9 cellular contexts compared by ENCODE assay signal in genomic region chr11:57321388-57321995, GRCh38. TPM values are rescaled to one million over a fixed set of nuclear protein-coding genes. Genes with fewer than 3 reads are reported as not detected.
DNase-seq lines count a peak whose midpoint lies in the region; ATAC-seq and TF ChIP-seq lines count a peak whose summit lies in the region.
"Had no signal": no experiment of that assay in that cellular context is flagged by ENCODE, and none has a peak within 500 bp of the region (broad histone marks: within the 10 kb centered on the region; RNA-seq: fewer than 3 reads in every experiment).

No MANE protein-coding gene starts in this region.

- intact Hi-C loops in ovary (cut with DNase I): loop anchor here in 2 of 4 donors (10.0 kb wide), 2 partner anchors 323 to 333 kb away; partner anchors contain the start of genes CLP1 (in 1 of the 2) and YPEL4 (in 1 of the 2)

- H3K27ac ChIP-seq in CD4-positive, CD25-positive, alpha-beta regulatory T cell (ENCODE audit: insufficient read depth, low read length, poor library complexity, severe bottlenecking): no peak overlapping the region
- H3K27ac ChIP-seq in ovary: peak overlapping the region in 1 of 2 donors; percentile 94
- no peak overlapping the region for H3K27ac ChIP-seq in SJCRH30

- 7 to 8% (median 7%) methylated on average over 5 of the region's 5 CpGs for WGBS in ovary, 3 donors

- TF ChIP-seq CTCF in epithelial cell of proximal tubule (conservative IDR thresholded peaks at IDR 0.05; ENCODE audit: low read depth, low read length): no peak
- TF ChIP-seq CTCF in ovary (IDR thresholded peaks at IDR 0.05): no peak

- H3K4me1 ChIP-seq in CD4-positive, CD25-positive, alpha-beta regulatory T cell (ENCODE audit: control insufficient read depth, insufficient read depth, low read length, poor library complexity, severe bottlenecking): peaks cover 19% of the 10 kb centered on the region
- H3K4me1 ChIP-seq in NT2/D1 (ENCODE audit: insufficient read depth, insufficient read length): peaks cover 20% of the 10 kb centered on the region
- peaks cover 35% of the 10 kb centered on the region for H3K4me1 ChIP-seq in ovary (ENCODE audit: insufficient read depth)
- peaks cover 22% of the 10 kb centered on the region for H3K4me1 ChIP-seq in SJCRH30

- H3K27ac Mint-ChIP-seq in CD4-positive, CD25-positive, alpha-beta regulatory T cell: peak overlapping the region in 2 of 3 donors; percentile 36 to 82

- H3K9ac ChIP-seq in NT2/D1 (ENCODE audit: insufficient read length, low read depth): peak overlapping the region; percentile 70

- H3K4me3 Mint-ChIP-seq in CD4-positive, CD25-positive, alpha-beta regulatory T cell: peak overlapping the region in 2 of 4 donors; percentile 4 to 73

- H3K4me1 Mint-ChIP-seq in CD4-positive, CD25-positive, alpha-beta regulatory T cell: peaks cover 0 to 47% (median 25%) of the 10 kb centered on the region in 4 donors

- no peaks in the 10 kb centered on the region for H3K9me3 Mint-ChIP-seq in CD4-positive, CD25-positive, alpha-beta regulatory T cell

- no peak for ATAC-seq in CD4-positive, CD25-positive, alpha-beta regulatory T cell (ENCODE audit: low read depth in 2 of 2)
- ATAC-seq in GM19455 (IDR thresholded peaks at IDR 0.05; ENCODE audit: unreplicated experiment): no peak
- no peak for ATAC-seq in HG02973 (IDR thresholded peaks at IDR 0.05; ENCODE audit: unreplicated experiment)

- no peak for DNase-seq in CD4-positive, CD25-positive, alpha-beta regulatory T cell
- DNase-seq in NT2/D1 (ENCODE audit: low read depth, low spot score) (no peak), epithelial cell of proximal tubule (ENCODE audit: low read depth) (no peak), ovary (peak in 4 of 5 donors; percentile 39 to 72 (median 63)), SJCRH30 (no peak), SW480 (ENCODE audit: low spot score) (no peak)
- DNase-seq: central memory CD4-positive, alpha-beta T cell had no signal

- no peaks in the 10 kb centered on the region for H3K27me3 ChIP-seq in CD4-positive, CD25-positive, alpha-beta regulatory T cell (ENCODE audit: control insufficient read depth, insufficient read depth, low read length)
- no peaks in the 10 kb centered on the region for H3K27me3 ChIP-seq in NT2/D1 (ENCODE audit: insufficient read depth, insufficient read length)
- no peaks in the 10 kb centered on the region for H3K27me3 ChIP-seq in ovary
- no peaks in the 10 kb centered on the region for H3K27me3 ChIP-seq in SJCRH30

- H3K9me3 ChIP-seq in CD4-positive, CD25-positive, alpha-beta regulatory T cell (ENCODE audit: control insufficient read depth in 2 of 2, low read length in 2 of 2): no peaks in the 10 kb centered on the region
- H3K9me3 ChIP-seq in NT2/D1 (ENCODE audit: insufficient read depth, low read length) (no peaks in the 10 kb centered on the region), ovary (no peaks in the 10 kb centered on the region), SJCRH30 (replicated peaks) (no peaks in the 10 kb centered on the region)

- no peaks in the 10 kb centered on the region for H3K36me3 ChIP-seq in CD4-positive, CD25-positive, alpha-beta regulatory T cell (ENCODE audit: control insufficient read depth, insufficient read depth, low read length)
- H3K36me3 ChIP-seq in NT2/D1 (ENCODE audit: insufficient read depth, insufficient read length, low read length) (peaks cover 59% of the 10 kb centered on the region), ovary (no peaks in the 10 kb centered on the region), SJCRH30 (peaks cover 28% of the 10 kb centered on the region)

- no peaks in the 10 kb centered on the region for H3K27me3 Mint-ChIP-seq in CD4-positive, CD25-positive, alpha-beta regulatory T cell

- TF ChIP-seq EP300 in ovary (IDR thresholded peaks at IDR 0.05): no peak

- no peak for TF ChIP-seq POLR2A in ovary (IDR thresholded peaks at IDR 0.05)

- H3K36me3 Mint-ChIP-seq in CD4-positive, CD25-positive, alpha-beta regulatory T cell: peaks cover 12% of the 10 kb centered on the region

- no peak overlapping the region for H3K4me3 ChIP-seq in CD4-positive, CD25-positive, alpha-beta regulatory T cell (ENCODE audit: low read depth, low read length)
- H3K4me3 ChIP-seq in NT2/D1 (ENCODE audit: insufficient read length, low read depth) (no peak overlapping the region), epithelial cell of proximal tubule (ENCODE audit: low read depth, low read length) (peak overlapping the region; percentile 94), ovary (peak overlapping the region; percentile 63), SJCRH30 (no peak overlapping the region)

RNA-seq across cellular contexts. Expression of gene TNKS1BP1, which starts 3.3 kb away (rescaled TPM):
- total RNA-seq in CD4-positive, CD25-positive, alpha-beta regulatory T cell: 16.3 TPM
- 1 to 10 TPM; 1.5 to 4.5 (median 2.0) TPM for polyA plus RNA-seq in CD4-positive, CD25-positive, alpha-beta regulatory T cell
- total RNA-seq in epithelial cell of proximal tubule (65.4 and 66.3 TPM in 2 replicates), ovary (100 to 1,000 TPM in 5 of 7 donors, 10 to 100 TPM in 2; 45.2 to 230 (median 149) TPM)
- polyA plus RNA-seq in ovary: 10 to 100 TPM; 88.5 to 93.9 TPM
- total RNA-seq in SJCRH30 (2014; rRNA removed; shearing (Covaris generic)): 53.5 and 70.9 TPM in 2 replicates

RNA-seq across cellular contexts. Expression of gene SSRP1, which starts 14.2 kb away (rescaled TPM):
- 54.6 TPM for total RNA-seq in CD4-positive, CD25-positive, alpha-beta regulatory T cell
- 10 to 100 TPM; 20.5 to 29.5 (median 27.2) TPM for polyA plus RNA-seq in CD4-positive, CD25-positive, alpha-beta regulatory T cell
- total RNA-seq in epithelial cell of proximal tubule (141 and 218 TPM in 2 replicates), ovary (100 to 1,000 TPM in 1 of 7 donors, 10 to 100 TPM in 6; 43.3 to 105 (median 87.7) TPM)
- polyA plus RNA-seq in ovary: 100 to 1,000 TPM in 1 of 2 donors, 10 to 100 TPM in 1; 78.6 to 134 TPM
- total RNA-seq in SJCRH30 (2014; rRNA removed; shearing (Covaris generic)): 248 and 249 TPM in 2 replicates

RNA-seq across cellular contexts. Expression of gene P2RX3, which starts 16.7 kb away (rescaled TPM):
- not detected for total RNA-seq in CD4-positive, CD25-positive, alpha-beta regulatory T cell
- not detected for polyA plus RNA-seq in CD4-positive, CD25-positive, alpha-beta regulatory T cell
- total RNA-seq in epithelial cell of proximal tubule: not detected in 2 replicates
- total RNA-seq in ovary: under 1 TPM in 1 of 7 donors, not detected in 6; 0.12 TPM
- under 1 TPM in 1 of 2 donors, not detected in 1; 0.13 TPM for polyA plus RNA-seq in ovary
- total RNA-seq in SJCRH30 (2014; rRNA removed; shearing (Covaris generic)): not detected in 2 replicates

RNA-seq across cellular contexts. Expression of gene PRG3, which starts 59.5 kb away (rescaled TPM):
- not detected for total RNA-seq in CD4-positive, CD25-positive, alpha-beta regulatory T cell
- polyA plus RNA-seq in CD4-positive, CD25-positive, alpha-beta regulatory T cell: not detected
- not detected in 2 replicates for total RNA-seq in epithelial cell of proximal tubule
- not detected for total RNA-seq in ovary
- polyA plus RNA-seq in ovary: not detected
- total RNA-seq in SJCRH30 (2014; rRNA removed; shearing (Covaris generic)): not detected in 2 replicates

Comparison
In these comparisons a context has a peak if more than half of its experiments do, and no peak if none do; other contexts are left out.
1. DNase-seq: peak in ovary (4 of 5); none in CD4-positive, CD25-positive, alpha-beta regulatory T cell (0 of 3), NT2/D1 (single experiment), epithelial cell of proximal tubule (single experiment), SJCRH30 (0 of 2) and SW480 (single experiment).
2. H3K4me3 ChIP-seq: peak in epithelial cell of proximal tubule (single experiment) and ovary (single experiment); none in CD4-positive, CD25-positive, alpha-beta regulatory T cell (single experiment), NT2/D1 (single experiment) and SJCRH30 (single experiment).